In the genomic region with DNA sequence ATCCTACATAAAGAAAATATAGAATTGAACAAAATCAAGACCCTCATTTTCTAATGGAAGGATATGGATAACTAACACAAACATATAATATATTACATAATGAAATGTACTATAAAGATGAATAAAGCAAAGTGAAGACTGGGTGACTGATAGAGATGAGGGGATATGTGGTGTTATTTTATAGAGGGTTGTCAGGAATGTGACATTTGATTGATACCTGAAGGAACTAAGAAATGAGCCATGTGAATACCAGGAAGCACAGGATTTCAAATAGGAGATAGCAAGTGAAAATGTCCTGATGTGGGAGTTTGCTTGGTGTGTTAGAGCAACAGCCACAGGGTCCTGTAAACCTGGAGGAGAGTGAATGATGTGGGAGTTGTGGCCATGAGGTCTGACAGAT, we compare ENCODE assay signal across 9 cellular contexts.
"Had no signal": no experiment of that assay in that cellular context is flagged by ENCODE, and none has a peak within 500 bp of the region (broad histone marks: within the 10 kb centered on the region; RNA-seq: fewer than 3 reads in every experiment).

No MANE protein-coding gene starts in this region.

- DNase-seq: GM23248, GOT3, H7, H9, HCEC 1CT, HFFc6 had no signal

- H3K27ac ChIP-seq: GM23248 had no signal

- ATAC-seq: GM23338, HCT116 had no signal

- H2AFZ ChIP-seq: GM23248, GM23338 had no signal

- H3K4me2 ChIP-seq: GM23338 had no signal

- H3K4me3 ChIP-seq: GM23248, GM23338, HAP-1 had no signal

- H3K9me3 ChIP-seq: HAP-1 had no signal

- H3K9ac ChIP-seq: GM23248 had no signal

- H3K36me3 ChIP-seq: HAP-1 had no signal
